Comparison of ENCODE assay signal across 8 cellular contexts in genomic region chr1:28887835-28888682, GRCh38. TPM values are rescaled to one million over a fixed set of nuclear protein-coding genes. Genes with fewer than 3 reads are reported as not detected.
DNase-seq lines count a peak whose midpoint lies in the region; ATAC-seq and TF ChIP-seq lines count a peak whose summit lies in the region.

No MANE protein-coding gene starts in this region.

- peak overlapping the region; percentile 76 for H3K23ac ChIP-seq in neuronal stem cell (ENCODE audit: low read depth, low read length, poor library complexity)

- peaks cover 35% of the 10 kb centered on the region for H3K4me1 Mint-ChIP-seq in GM23338

- H3K9me2 ChIP-seq in GM23338 (ENCODE audit: insufficient read depth) = no peaks in the 10 kb centered on the region

- peak overlapping the region; percentile 95 for H3K4me3 ChIP-seq in GM23338
- peak overlapping the region; percentile 68 for H3K4me3 ChIP-seq in RWPE2 (ENCODE audit: severe bottlenecking)
- H3K4me3 ChIP-seq in esophagus squamous epithelium = peak overlapping the region; percentile 80 to 95 (median 83)
- peak overlapping the region; percentile 67 to 83 for H3K4me3 ChIP-seq in neuronal stem cell (ENCODE audit: low read length in 2 of 2)

- H3K4me2 ChIP-seq in GM23338 = peak overlapping the region; percentile 81
- peak overlapping the region; percentile 96 for H3K4me2 ChIP-seq in neuronal stem cell (ENCODE audit: insufficient read depth, low read length, poor library complexity, severe bottlenecking)

- no peak overlapping the region for H2BK15ac ChIP-seq in neuronal stem cell (ENCODE audit: low read length)

- DNase-seq in GM23338 (ENCODE audit: low spot score) (peak; percentile 70), RWPE2 (ENCODE audit: low spot score) (no peak), esophagus squamous epithelium (lab: John Stamatoyannopoulos, UW) (no peak), neuronal stem cell (ENCODE audit: low spot score) (no peak), NCI-H524 treated with DMSO at 0.1 percent for 48 hours (lab: John Stamatoyannopoulos, UW) (no peak), middle frontal gyrus (ENCODE audit: extremely low spot score, low spot score) (no peak)
- no peak for DNase-seq in stimulated activated CD8-positive, alpha-beta memory T cell treated with anti-CD3 and anti-CD28 coated beads, Interleukin-4, amount 100 ng/mL, for 48 hours
- no peak for DNase-seq in stimulated activated CD4-positive, alpha-beta T cell treated with anti-CD3 and anti-CD28 coated beads, Interleukin-2, amount 100 ng/mL, for 48 hours

- no peaks in the 10 kb centered on the region for H3K79me2 ChIP-seq in GM23338 (replicated peaks; ENCODE audit: insufficient read depth)

- H4K8ac ChIP-seq in neuronal stem cell (ENCODE audit: low read depth, low read length) = no peak overlapping the region

- intact Hi-C loops in esophagus squamous epithelium (cut with DNase I) = no loop called here

- no peak overlapping the region for H2AK5ac ChIP-seq in neuronal stem cell (ENCODE audit: low read depth, low read length)

- H3K14ac ChIP-seq in neuronal stem cell (ENCODE audit: low read length) = no peak overlapping the region

- H2BK12ac ChIP-seq in neuronal stem cell (ENCODE audit: low read length) = no peak overlapping the region

- H2BK5ac ChIP-seq in neuronal stem cell (ENCODE audit: low read length) = no peak overlapping the region

- H3K9me3 Mint-ChIP-seq in GM23338 = no peaks in the 10 kb centered on the region; the same call in 2 of the 3 replicates

- TF ChIP-seq POLR2A in esophagus squamous epithelium (IDR thresholded peaks at IDR 0.05) = no peak

- peak overlapping the region; percentile 92 for H2AFZ ChIP-seq in GM23338
- peak overlapping the region; percentile 96 for H2AFZ ChIP-seq in neuronal stem cell (ENCODE audit: low read length)

- peaks cover 29% of the 10 kb centered on the region for H3K27me3 Mint-ChIP-seq in GM23338 (ENCODE audit: insufficient read depth, low read depth, poor library complexity)

- H3K36me3 ChIP-seq in GM23338 (ENCODE audit: insufficient read depth) (no peaks in the 10 kb centered on the region), RWPE2 (ENCODE audit: low read depth) (no peaks in the 10 kb centered on the region), esophagus squamous epithelium (no peaks in the 10 kb centered on the region), neuronal stem cell (replicated peaks in 1 of 2; ENCODE audit: control insufficient read depth in 2 of 2, insufficient read depth in 2 of 2, low read length in 2 of 2) (no peaks in the 10 kb centered on the region)

- H4K91ac ChIP-seq in neuronal stem cell (ENCODE audit: low read depth, low read length, poor library complexity) = no peak overlapping the region

- H3K27me3 ChIP-seq in GM23338 (ENCODE audit: insufficient read depth) = peaks cover 16% of the 10 kb centered on the region; the same call in 1 of the 2 replicates
- H3K27me3 ChIP-seq in RWPE2 (ENCODE audit: insufficient read depth, poor library complexity, severe bottlenecking) = no peaks in the 10 kb centered on the region
- no peaks in the 10 kb centered on the region for H3K27me3 ChIP-seq in esophagus squamous epithelium
- peaks cover 0 to 37% (median 13%) of the 10 kb centered on the region in 3 experiments for H3K27me3 ChIP-seq in neuronal stem cell (ENCODE audit: control insufficient read depth in 3 of 3, insufficient read depth in 3 of 3, low read depth in 1 of 3, low read length in 3 of 3)

- H4K20me1 ChIP-seq in GM23338 (replicated peaks; ENCODE audit: insufficient read depth) = no peaks in the 10 kb centered on the region

- H3K27ac ChIP-seq in GM23338 (ENCODE audit: low read depth) (no peak overlapping the region), RWPE2 (ENCODE audit: poor library complexity, severe bottlenecking) (peak overlapping the region; percentile 32), esophagus squamous epithelium (peak overlapping the region; percentile 80 to 93 (median 90)), neuronal stem cell (replicated peaks; ENCODE audit: low read length) (no peak overlapping the region)

- H3K4me3 Mint-ChIP-seq in GM23338 = peak overlapping the region; percentile 89

- H3K79me1 ChIP-seq in neuronal stem cell (ENCODE audit: low read depth, low read length) = no peaks in the 10 kb centered on the region

- H3F3A ChIP-seq in GM23338 (replicated peaks; ENCODE audit: low read depth) = peaks cover 11% of the 10 kb centered on the region

- H3K4ac ChIP-seq in neuronal stem cell (ENCODE audit: low read length) = no peak overlapping the region

- ATAC-seq in GM23338 = peak; percentile 24
- peak; percentile 11; the same call in 2 of the 3 replicates for ATAC-seq in RWPE2 (ENCODE audit: low read depth)

- TF ChIP-seq CTCF in GM23338 (conservative IDR thresholded peaks at IDR 0.05; ENCODE audit: low read depth in 2 of 2) (no peak), RWPE2 (IDR thresholded peaks at IDR 0.05; ENCODE audit: poor library complexity, severe bottlenecking) (no peak), esophagus squamous epithelium (IDR thresholded peaks at IDR 0.05) (no peak)

- peak overlapping the region; percentile 74 for H3K18ac ChIP-seq in neuronal stem cell (ENCODE audit: low read length)

- no peak overlapping the region for H2BK120ac ChIP-seq in neuronal stem cell (ENCODE audit: low read depth, low read length)

- H3K4me1 ChIP-seq in GM23338 (ENCODE audit: insufficient read depth) (peaks cover 33% of the 10 kb centered on the region), RWPE2 (ENCODE audit: insufficient read depth, poor library complexity, severe bottlenecking) (peaks cover 8% of the 10 kb centered on the region), esophagus squamous epithelium (peaks cover 20 to 68% (median 29%) of the 10 kb centered on the region in 3 donors), neuronal stem cell (ENCODE audit: control insufficient read depth in 2 of 2, insufficient read depth in 1 of 2, low read depth in 1 of 2, low read length in 2 of 2) (peaks cover 16% of the 10 kb centered on the region in 2 donors)

- no peaks in the 10 kb centered on the region for H3K36me3 Mint-ChIP-seq in GM23338 (ENCODE audit: low read depth)

- peak overlapping the region; percentile 80 for H3K9ac ChIP-seq in neuronal stem cell (ENCODE audit: low read depth, low read length, poor library complexity)

- H3K9me3 ChIP-seq in RWPE2 (ENCODE audit: severe bottlenecking) (no peaks in the 10 kb centered on the region), esophagus squamous epithelium (no peaks in the 10 kb centered on the region), neuronal stem cell (replicated peaks in 1 of 2; ENCODE audit: control insufficient read depth in 2 of 2, insufficient read depth in 1 of 2, low read depth in 1 of 2, low read length in 2 of 2) (no peaks in the 10 kb centered on the region)

- 39 to 55% methylated on average over 10 to 16 of the region's 24 CpGs for WGBS in esophagus squamous epithelium, 2 donors
- WGBS in neuronal stem cell (ENCODE audit: extremely low coverage in 2 of 2, insufficient read length in 2 of 2, insufficient replicate concordance in 1 of 2), 2 donors = no CpG with 5 or more reads among the region's 24 CpGs

- H3K27ac Mint-ChIP-seq in GM23338 = no peak overlapping the region

TF ChIP-seq in GM23338, 12 proteins besides CTCF, POLR2A, EP300 and RAD21:
- TF ChIP-seq, protein P1, sequence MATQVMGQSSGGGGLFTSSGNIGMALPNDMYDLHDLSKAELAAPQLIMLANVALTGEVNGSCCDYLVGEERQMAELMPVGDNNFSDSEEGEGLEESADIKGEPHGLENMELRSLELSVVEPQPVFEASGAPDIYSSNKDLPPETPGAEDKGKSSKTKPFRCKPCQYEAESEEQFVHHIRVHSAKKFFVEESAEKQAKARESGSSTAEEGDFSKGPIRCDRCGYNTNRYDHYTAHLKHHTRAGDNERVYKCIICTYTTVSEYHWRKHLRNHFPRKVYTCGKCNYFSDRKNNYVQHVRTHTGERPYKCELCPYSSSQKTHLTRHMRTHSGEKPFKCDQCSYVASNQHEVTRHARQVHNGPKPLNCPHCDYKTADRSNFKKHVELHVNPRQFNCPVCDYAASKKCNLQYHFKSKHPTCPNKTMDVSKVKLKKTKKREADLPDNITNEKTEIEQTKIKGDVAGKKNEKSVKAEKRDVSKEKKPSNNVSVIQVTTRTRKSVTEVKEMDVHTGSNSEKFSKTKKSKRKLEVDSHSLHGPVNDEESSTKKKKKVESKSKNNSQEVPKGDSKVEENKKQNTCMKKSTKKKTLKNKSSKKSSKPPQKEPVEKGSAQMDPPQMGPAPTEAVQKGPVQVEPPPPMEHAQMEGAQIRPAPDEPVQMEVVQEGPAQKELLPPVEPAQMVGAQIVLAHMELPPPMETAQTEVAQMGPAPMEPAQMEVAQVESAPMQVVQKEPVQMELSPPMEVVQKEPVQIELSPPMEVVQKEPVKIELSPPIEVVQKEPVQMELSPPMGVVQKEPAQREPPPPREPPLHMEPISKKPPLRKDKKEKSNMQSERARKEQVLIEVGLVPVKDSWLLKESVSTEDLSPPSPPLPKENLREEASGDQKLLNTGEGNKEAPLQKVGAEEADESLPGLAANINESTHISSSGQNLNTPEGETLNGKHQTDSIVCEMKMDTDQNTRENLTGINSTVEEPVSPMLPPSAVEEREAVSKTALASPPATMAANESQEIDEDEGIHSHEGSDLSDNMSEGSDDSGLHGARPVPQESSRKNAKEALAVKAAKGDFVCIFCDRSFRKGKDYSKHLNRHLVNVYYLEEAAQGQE (IDR thresholded peaks at IDR 0.05; ENCODE audit: unreplicated experiment) = no peak
- TF ChIP-seq POLR2AphosphoS5 (IDR thresholded peaks at IDR 0.05; ENCODE audit: low read depth) (no peak), EZH2phosphoT487 (IDR thresholded peaks at IDR 0.05; ENCODE audit: unreplicated experiment) (no peak), ZNF114 (CRISPR knock-in tag; IDR thresholded peaks at IDR 0.05) (no peak), CREB1 (CRISPR knock-in tag; IDR thresholded peaks at IDR 0.05; ENCODE audit: low read depth) (no peak), ZNF331 (CRISPR knock-in tag; IDR thresholded peaks at IDR 0.05; ENCODE audit: low read depth) (no peak), JUNB (IDR thresholded peaks at IDR 0.05; ENCODE audit: unreplicated experiment) (no peak)
TF ChIP-seq in GM23338: peak in this region for 0.

RNA-seq across cellular contexts. Expression of gene EPB41, which starts 26.3 kb away (rescaled TPM):
- 108 and 112 TPM in 2 replicates for total RNA-seq in GM23338 (2014; rRNA removed; shearing (Covaris generic))
- 25.4 and 26.8 TPM in 2 replicates for polyA plus RNA-seq in GM23338 (2016; fragmentation: Nextera tagmentation; extraction: Ambion mirVana)
- total RNA-seq in esophagus squamous epithelium = 10 to 100 TPM; 28.5 to 43.9 (median 41.8) TPM
- polyA plus RNA-seq in neuronal stem cell (2013, experiment 1 of 2) = 105 TPM
- polyA plus RNA-seq in neuronal stem cell (2013, experiment 2 of 2) = 105 TPM

Comparison
In these comparisons a context has a peak if more than half of its experiments do, and no peak if none do; other contexts are left out.
1. H3K27ac ChIP-seq: peak in RWPE2 (single experiment) and esophagus squamous epithelium (4 of 4); none in GM23338 (single experiment) and neuronal stem cell (single experiment).
2. Peak in every context shown above with its lines, with median percentiles within 50 percentile points of each other: H3K4me3 ChIP-seq.